ENCODE assay signal across 27 cellular contexts in the genomic region with DNA sequence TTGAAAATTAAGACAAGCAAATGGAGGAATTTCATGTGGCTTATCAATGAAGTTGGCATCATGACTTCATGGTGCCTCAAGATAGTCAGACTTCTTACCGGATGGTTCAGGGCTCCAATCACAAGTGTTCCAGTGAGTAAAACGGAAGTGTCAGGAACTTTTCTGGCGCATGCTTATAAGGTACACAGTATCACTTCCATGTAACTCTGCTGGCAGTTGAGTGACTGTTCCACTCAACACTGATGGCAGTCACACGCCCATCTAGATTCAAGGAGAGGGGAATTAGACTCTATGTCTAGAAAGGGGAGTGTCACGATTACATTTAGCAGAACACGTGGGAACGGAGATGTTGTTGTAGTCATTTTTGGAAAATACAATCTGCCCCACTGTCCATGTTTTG.
"Had no signal": no experiment of that assay in that cellular context is flagged by ENCODE, and none has a peak within 500 bp of the region (broad histone marks: within the 10 kb centered on the region; RNA-seq: fewer than 3 reads in every experiment).

No MANE protein-coding gene starts in this region.

- H3K36me3 Mint-ChIP-seq: immature natural killer cell, mesothelial cell of epicardium had no signal

- H3K27ac Mint-ChIP-seq: dendritic cell treated with granulocyte-macrophage colony-stimulating factor and Interleukin-4, amounts not matched to agents 40 ng/mL and 50 ng/mL, for 4 days; effector memory CD8-positive, alpha-beta T cell; endodermal cell; immature natural killer cell; mesothelial cell of epicardium; naive B cell; naive thymus-derived CD8-positive, alpha-beta T cell had no signal

- DNase-seq: colonic mucosa; cortex of kidney; effector CD8-positive, alpha-beta T cell; effector memory CD8-positive, alpha-beta T cell; endodermal cell; foreskin keratinocyte; heart left ventricle; hypothalamus; immature natural killer cell; islet precursor cell; kidney; kidney glomerular epithelial cell; left colon; left ventricle myocardium inferior; lower lobe of right lung; mesenchymal stem cell; mucosa of descending colon; naive B cell; naive thymus-derived CD8-positive, alpha-beta T cell had no signal

- H3K4me1 Mint-ChIP-seq: immature natural killer cell, mesothelial cell of epicardium, naive B cell had no signal

- H3K27ac ChIP-seq: colonic mucosa, esophagus muscularis mucosa, foreskin keratinocyte, gastroesophageal sphincter, heart left ventricle, hepatocyte, left ventricle myocardium inferior, lower lobe of right lung had no signal

- H3K4me2 ChIP-seq: hepatocyte had no signal

- H3K4me1 ChIP-seq: foreskin keratinocyte had no signal

- H3K36me3 ChIP-seq: colonic mucosa, esophagus muscularis mucosa, gastroesophageal sphincter, heart left ventricle, left ventricle myocardium inferior, lower lobe of right lung had no signal

- H3K4me3 ChIP-seq: colonic mucosa, esophagus muscularis mucosa, gastroesophageal sphincter, heart left ventricle, hepatocyte, left ventricle myocardium inferior, lower lobe of right lung, mucosa of descending colon had no signal

- H3K9me3 ChIP-seq: colonic mucosa, esophagus muscularis mucosa, gastroesophageal sphincter, lower lobe of right lung, mucosa of descending colon had no signal

- H3K79me2 ChIP-seq: hepatocyte had no signal

- H3K27me3 ChIP-seq: foreskin keratinocyte had no signal

- H2AFZ ChIP-seq: hepatocyte had no signal

- H3K9me3 Mint-ChIP-seq: dendritic cell treated with granulocyte-macrophage colony-stimulating factor and Interleukin-4, amounts not matched to agents 40 ng/mL and 50 ng/mL, for 4 days; effector memory CD8-positive, alpha-beta T cell; immature natural killer cell; mesothelial cell of epicardium had no signal

- H3K4me3 Mint-ChIP-seq: dendritic cell treated with granulocyte-macrophage colony-stimulating factor and Interleukin-4, amounts not matched to agents 40 ng/mL and 50 ng/mL, for 4 days; effector memory CD8-positive, alpha-beta T cell; endodermal cell; immature natural killer cell; mesothelial cell of epicardium; naive B cell; naive thymus-derived CD8-positive, alpha-beta T cell had no signal

- FAIRE-seq: endometrium, frontal cortex, kidney had no signal

- ATAC-seq: effector memory CD8-positive, alpha-beta T cell; foreskin keratinocyte; gastroesophageal sphincter; heart left ventricle; left colon; left lobe of liver; lower lobe of right lung; mucosa of descending colon; naive thymus-derived CD8-positive, alpha-beta T cell had no signal
